Comparison of ENCODE assay signal across 1 cellular context in genomic region chr2:36597532-36598377, GRCh38.
A peak's percentile ranks its signal among the peaks of the same experiment; 100 is the strongest.
TF ChIP-seq lines count a peak whose summit lies in the region.

Gene FEZ2 (minus strand): TSS chr2:36598168. CDS start chr2:36598142, 26 bp downstream.

TF ChIP-seq in HepG2, 621 proteins besides CTCF, POLR2A, EP300 and RAD21 (continued from another document and continues in another):
- TF ChIP-seq ZNF574 (CRISPR knock-in tag; IDR thresholded peaks at IDR 0.05) (peak; percentile 74; the same call in 1 of the 2 replicates), ZSCAN25 (CRISPR knock-in tag; IDR thresholded peaks at IDR 0.05) (peak; percentile 63; the same call in 1 of the 2 replicates), ZNF225 (CRISPR knock-in tag; IDR thresholded peaks at IDR 0.05) (no peak), TERF1 (CRISPR knock-in tag; IDR thresholded peaks at IDR 0.05) (no peak), PPARG (CRISPR knock-in tag; conservative IDR thresholded peaks at IDR 0.05) (0 out of 2 replicates have a peak, but pooled peaks have one; percentile 33), CHD2 (IDR thresholded peaks at IDR 0.05; ENCODE audit: low read depth, low read length) (no peak), KDM5A (IDR thresholded peaks at IDR 0.05; ENCODE audit: borderline replicate concordance, low read length) (no peak), BCL3 (CRISPR knock-in tag; IDR thresholded peaks at IDR 0.05) (peak; percentile 22; the same call in 1 of the 2 replicates), FOXA3 (CRISPR knock-in tag; IDR thresholded peaks at IDR 0.05) (0 out of 2 replicates have a peak, but pooled peaks have one; percentile 21), HNF1B (CRISPR knock-in tag; IDR thresholded peaks at IDR 0.05) (peak; percentile 66; the same call in 1 of the 2 replicates), SRY (CRISPR knock-in tag; IDR thresholded peaks at IDR 0.05) (0 out of 2 replicates have a peak, but pooled peaks have one; percentile 31), MAFF (IDR thresholded peaks at IDR 0.05; ENCODE audit: low read depth, low read length) (no peak), GLI4 (CRISPR knock-in tag; IDR thresholded peaks at IDR 0.05; ENCODE audit: borderline replicate concordance) (peak; percentile 32; the same call in 1 of the 2 replicates), ZNF646 (CRISPR knock-in tag; IDR thresholded peaks at IDR 0.05) (no peak), MIER3 (CRISPR knock-in tag; IDR thresholded peaks at IDR 0.05; ENCODE audit: borderline replicate concordance) (0 out of 2 replicates have a peak, but pooled peaks have one; percentile 41), KLF15 (CRISPR knock-in tag; IDR thresholded peaks at IDR 0.05; ENCODE audit: borderline replicate concordance) (no peak), HMGXB3 (CRISPR knock-in tag; IDR thresholded peaks at IDR 0.05; ENCODE audit: borderline replicate concordance) (no peak), CAMTA2 (CRISPR knock-in tag; IDR thresholded peaks at IDR 0.05; ENCODE audit: borderline replicate concordance) (peak; percentile 36; the same call in 1 of the 2 replicates), RBM39 (IDR thresholded peaks at IDR 0.05; ENCODE audit: low read depth, low read length, poor library complexity, severe bottlenecking) (peak; percentile 32), TBP (CRISPR knock-in tag; IDR thresholded peaks at IDR 0.05) (no peak), ZNF280D (CRISPR knock-in tag; IDR thresholded peaks at IDR 0.05) (no peak), RNF219 (CRISPR knock-in tag; IDR thresholded peaks at IDR 0.05) (no peak), ZBTB44 (CRISPR knock-in tag; IDR thresholded peaks at IDR 0.05) (no peak), MBD4 (IDR thresholded peaks at IDR 0.05; ENCODE audit: borderline replicate concordance, low read length) (no peak), IKZF1 (IDR thresholded peaks at IDR 0.05) (no peak), TEAD3 (CRISPR knock-in tag; optimal IDR thresholded peaks at IDR 0.05; ENCODE audit: borderline replicate concordance) (peak; percentile 45)
